13 cellular contexts compared by ENCODE assay signal in the genomic region with DNA sequence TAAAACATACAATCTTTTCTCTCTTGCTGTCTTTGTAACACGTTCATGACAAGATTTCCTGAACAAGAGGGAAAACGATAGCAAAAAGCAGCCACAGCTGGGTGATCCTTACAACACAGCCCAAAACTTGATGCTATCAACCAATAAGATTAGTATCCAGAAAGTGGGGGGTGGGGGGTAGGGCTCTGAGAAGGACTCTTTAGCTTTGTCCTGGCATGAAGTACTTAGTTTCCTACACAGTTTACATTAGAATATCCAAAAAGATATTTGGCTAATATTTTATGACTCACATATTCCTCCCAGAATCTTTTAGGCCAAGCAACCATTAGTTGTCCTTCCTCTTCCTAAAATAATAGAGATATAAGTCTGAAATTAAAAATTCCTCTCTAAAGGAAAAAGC. TPM values are rescaled to one million over a fixed set of nuclear protein-coding genes. Genes with fewer than 3 reads are reported as not detected.
DNase-seq lines count a peak whose midpoint lies in the region; ATAC-seq and TF ChIP-seq lines count a peak whose summit lies in the region.
"Had no signal": no experiment of that assay in that cellular context is flagged by ENCODE, and none has a peak within 500 bp of the region (broad histone marks: within the 10 kb centered on the region; RNA-seq: fewer than 3 reads in every experiment).

No MANE protein-coding gene starts in this region.

- TF ChIP-seq CTCF in IMR-90 (conservative IDR thresholded peaks at IDR 0.05; ENCODE audit: low read depth, low read length) (no peak), chondrocyte (IDR thresholded peaks at IDR 0.05) (no peak), stomach (IDR thresholded peaks at IDR 0.05) (no peak)

- peak overlapping the region; percentile 87; the same call in 1 of the 2 replicates for H2BK20ac ChIP-seq in IMR-90 (ENCODE audit: low read depth, low read length)

- dilution Hi-C loops in IMR-90 (cut with HindIII; ENCODE audit: low sequenced_read_pairs, unreplicated experiment) = no loop called here

- H3K4ac ChIP-seq in IMR-90 (ENCODE audit: low read depth, low read length) = peak overlapping the region; percentile 10; the same call in 1 of the 2 replicates

- H2AK5ac ChIP-seq in IMR-90 (ENCODE audit: low read depth, low read length) = peak overlapping the region; percentile 24; the same call in 1 of the 2 replicates

- no peak for TF ChIP-seq RAD21 in IMR-90 (IDR thresholded peaks at IDR 0.05; ENCODE audit: low read length)

- no peaks in the 10 kb centered on the region for H3K27me3 ChIP-seq in IMR-90 (ENCODE audit: control insufficient read depth, insufficient read depth, low read length)
- no peaks in the 10 kb centered on the region for H3K27me3 ChIP-seq in muscle layer of colon (ENCODE audit: control insufficient read depth in 1 of 2, insufficient read depth in 2 of 2, low read length in 2 of 2)
- H3K27me3 ChIP-seq in stomach = no peaks in the 10 kb centered on the region

- no peaks in the 10 kb centered on the region for H3K36me3 Mint-ChIP-seq in chondrocyte (ENCODE audit: low read depth)
- no peaks in the 10 kb centered on the region for H3K36me3 Mint-ChIP-seq in activated naive CD8-positive, alpha-beta T cell treated with anti-CD3 and anti-CD28 coated beads for 36 hours

- CTCF ChIA-PET in IMR-90 (lab: Yijun Ruan, JAX) = interaction anchor here (1.4 kb wide), 1 partner anchor 15 kb away, joined by 5 read pairs; no protein-coding TSS in a partner anchor

- no peak overlapping the region for H3K4me2 ChIP-seq in IMR-90 (ENCODE audit: low read depth, low read length)

- no peak overlapping the region for H3K56ac ChIP-seq in IMR-90 (ENCODE audit: extremely low read depth, insufficient read depth, low read length)

- TF ChIP-seq EP300 in stomach (IDR thresholded peaks at IDR 0.05) = no peak

- no peak overlapping the region for H2AFZ ChIP-seq in IMR-90 (replicated peaks; ENCODE audit: low read length, poor library complexity)

- H2BK5ac ChIP-seq in IMR-90 (ENCODE audit: low read depth, low read length, poor library complexity, severe bottlenecking) = peak overlapping the region; percentile 73

- peak overlapping the region; percentile 87; the same call in 1 of the 2 replicates for H2BK120ac ChIP-seq in IMR-90 (ENCODE audit: low read depth, low read length)

- no peaks in the 10 kb centered on the region for H4K20me1 ChIP-seq in IMR-90 (ENCODE audit: insufficient read depth, low read length)

- DNase-seq in IMR-90 (no peak), chondrocyte (ENCODE audit: low spot score) (no peak), stomach (no peak), KG1 (lab: John Stamatoyannopoulos, UW) (no peak), SIG-M5 (lab: John Stamatoyannopoulos, UW) (no peak)
- DNase-seq in activated naive CD8-positive, alpha-beta T cell treated with anti-CD3 and anti-CD28 coated beads for 36 hours = no peak
- DNase-seq: C1 segment of cervical spinal cord, NCI-H1092, NCI-H226, NCI-H526 treated with DMSO at 0.1 percent for 48 hours had no signal

- H3K27ac ChIP-seq in IMR-90 (ENCODE audit: insufficient read depth, low read length) = peak overlapping the region; percentile 85; the same call in 1 of the 2 replicates
- peak overlapping the region; percentile 39 for H3K27ac ChIP-seq in muscle layer of colon (ENCODE audit: low read depth, low read length)
- peak overlapping the region in 3 of 5 donors; percentile 17 to 44 (median 34) for H3K27ac ChIP-seq in stomach

- H3K18ac ChIP-seq in IMR-90 (ENCODE audit: low read depth, low read length) = peak overlapping the region; percentile 93; the same call in 1 of the 2 replicates

- no peaks in the 10 kb centered on the region for H3K9me3 Mint-ChIP-seq in chondrocyte (ENCODE audit: low read depth)
- no peaks in the 10 kb centered on the region for H3K9me3 Mint-ChIP-seq in activated naive CD8-positive, alpha-beta T cell treated with anti-CD3 and anti-CD28 coated beads for 36 hours

- no peak overlapping the region for H2AK9ac ChIP-seq in IMR-90 (replicated peaks; ENCODE audit: low read depth, low read length, poor library complexity)

- H3K27me3 Mint-ChIP-seq in chondrocyte (ENCODE audit: low read depth) = no peaks in the 10 kb centered on the region
- H3K27me3 Mint-ChIP-seq in activated naive CD8-positive, alpha-beta T cell treated with anti-CD3 and anti-CD28 coated beads for 36 hours = no peaks in the 10 kb centered on the region

- ATAC-seq in IMR-90 (ENCODE audit: low read depth) = peak; percentile 12; the same call in 1 of the 2 replicates
- no peak for ATAC-seq in GM21786 (IDR thresholded peaks at IDR 0.05; ENCODE audit: unreplicated experiment)

- H4K91ac ChIP-seq in IMR-90 (ENCODE audit: insufficient read depth, low read depth, low read length) = peak overlapping the region; percentile 32; the same call in 1 of the 2 replicates

- no peak overlapping the region for H3K4me3 Mint-ChIP-seq in chondrocyte (ENCODE audit: unreplicated experiment)
- H3K4me3 Mint-ChIP-seq in activated naive CD8-positive, alpha-beta T cell treated with anti-CD3 and anti-CD28 coated beads for 36 hours = no peak overlapping the region

- H3K4me3 ChIP-seq in IMR-90 (ENCODE audit: insufficient read depth, low read depth, low read length) (no peak overlapping the region), muscle layer of colon (ENCODE audit: low read depth in 1 of 2, low read length in 2 of 2) (no peak overlapping the region), stomach (no peak overlapping the region)

- peaks cover 66% of the 10 kb centered on the region for H3K4me1 Mint-ChIP-seq in chondrocyte (ENCODE audit: low read depth)
- no peaks in the 10 kb centered on the region for H3K4me1 Mint-ChIP-seq in activated naive CD8-positive, alpha-beta T cell treated with anti-CD3 and anti-CD28 coated beads for 36 hours

- peak overlapping the region in 1 of 2 experiments; percentile 81; a peak in 3 of 4 replicates for H4K8ac ChIP-seq in IMR-90 (ENCODE audit: low read depth in 2 of 2, low read length in 2 of 2)

- TF ChIP-seq POLR2A in IMR-90 (IDR thresholded peaks at IDR 0.05; ENCODE audit: low read depth, low read length) (no peak), stomach (IDR thresholded peaks at IDR 0.05) (no peak)

- peak overlapping the region; percentile 85 for H2BK15ac ChIP-seq in IMR-90 (ENCODE audit: low read depth, low read length)

- peaks cover 11% of the 10 kb centered on the region for H3K9me1 ChIP-seq in IMR-90 (ENCODE audit: insufficient read depth, low read length)

- in situ Hi-C loops in IMR-90 (cut with MboI; ENCODE audit: low sequenced_read_pairs) = no loop called here

- H3K23ac ChIP-seq in IMR-90 (ENCODE audit: low read depth, low read length) = peak overlapping the region; percentile 47; the same call in 1 of the 2 replicates

- H3K14ac ChIP-seq in IMR-90 (replicated peaks; ENCODE audit: low read depth, low read length) = peak overlapping the region; percentile 35; the same call in 1 of the 2 replicates

- peak overlapping the region; percentile 86 for H3K27ac Mint-ChIP-seq in chondrocyte (ENCODE audit: unreplicated experiment)
- H3K27ac Mint-ChIP-seq in activated naive CD8-positive, alpha-beta T cell treated with anti-CD3 and anti-CD28 coated beads for 36 hours = no peak overlapping the region

- intact Hi-C loops in IMR-90 (cut with micrococcal nuclease) (no loop called here), stomach (cut with DNase I; ENCODE audit: low total_unique reads) (no loop called here)

- H3K36me3 ChIP-seq in IMR-90 (ENCODE audit: control insufficient read depth, insufficient read depth, low read length) = no peaks in the 10 kb centered on the region
- no peaks in the 10 kb centered on the region for H3K36me3 ChIP-seq in muscle layer of colon (ENCODE audit: insufficient read depth, low read length)
- H3K36me3 ChIP-seq in stomach = no peaks in the 10 kb centered on the region

- no TSS peak for BruUV-seq in IMR-90 (replicated peaks; lab: Mats Ljungman, UMichigan)

- no peak overlapping the region for H3K9ac ChIP-seq in IMR-90 (ENCODE audit: low read depth, low read length)
- no peak overlapping the region for H3K9ac ChIP-seq in muscle layer of colon (ENCODE audit: low read length)

- H3K4me1 ChIP-seq in IMR-90 (ENCODE audit: control insufficient read depth, insufficient read depth, low read length) = peaks cover 11% of the 10 kb centered on the region
- peaks cover 27% of the 10 kb centered on the region for H3K4me1 ChIP-seq in muscle layer of colon (ENCODE audit: insufficient read depth, low read length)
- H3K4me1 ChIP-seq in stomach = peaks cover 6 to 44% (median 26%) of the 10 kb centered on the region in 4 donors

- POLR2A ChIA-PET in IMR-90 (lab: Charles Lee; ENCODE audit: unreplicated experiment) = interaction anchor here (0.6 kb wide), 1 partner anchor 26 kb away, joined by 5 read pairs; no protein-coding TSS in a partner anchor

- no CpG with 5 or more reads among the region's 2 CpGs for WGBS in IMR-90 (ENCODE audit: extremely low coverage in 2 of 2, insufficient read length in 1 of 2), 2 experiments
- 58 to 74% (median 63%) methylated on average over 2 of the region's 2 CpGs for WGBS in stomach, 5 donors

- H3K79me1 ChIP-seq in IMR-90 (ENCODE audit: low read depth in 1 of 2, low read length in 2 of 2) = peaks cover 0 to 4% of the 10 kb centered on the region in 2 experiments; a peak in 2 of 4 replicates

- H3K9me3 ChIP-seq in IMR-90 (ENCODE audit: control insufficient read depth, insufficient read depth, low read length) (no peaks in the 10 kb centered on the region), muscle layer of colon (ENCODE audit: low read length) (no peaks in the 10 kb centered on the region), stomach (no peaks in the 10 kb centered on the region)

- H4K5ac ChIP-seq in IMR-90 (ENCODE audit: low read depth, low read length) = peak overlapping the region; percentile 12; the same call in 1 of the 2 replicates

TF ChIP-seq in IMR-90, 13 proteins besides CTCF, POLR2A, EP300 and RAD21 (continues in another document):
- TF ChIP-seq, protein P1, sequence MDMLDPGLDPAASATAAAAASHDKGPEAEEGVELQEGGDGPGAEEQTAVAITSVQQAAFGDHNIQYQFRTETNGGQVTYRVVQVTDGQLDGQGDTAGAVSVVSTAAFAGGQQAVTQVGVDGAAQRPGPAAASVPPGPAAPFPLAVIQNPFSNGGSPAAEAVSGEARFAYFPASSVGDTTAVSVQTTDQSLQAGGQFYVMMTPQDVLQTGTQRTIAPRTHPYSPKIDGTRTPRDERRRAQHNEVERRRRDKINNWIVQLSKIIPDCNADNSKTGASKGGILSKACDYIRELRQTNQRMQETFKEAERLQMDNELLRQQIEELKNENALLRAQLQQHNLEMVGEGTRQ (IDR thresholded peaks at IDR 0.05; ENCODE audit: low read depth, low read length) = no peak
- TF ChIP-seq MAFK (IDR thresholded peaks at IDR 0.05; ENCODE audit: low read depth, low read length) (no peak), CHD1 (IDR thresholded peaks at IDR 0.05; ENCODE audit: low read depth, low read length) (no peak)

RNA-seq across cellular contexts. Expression of a gene that starts 23.0 kb away (rescaled TPM):
- total RNA-seq in IMR-90 (2012; rRNA removed) (271 and 280 TPM in 2 replicates), chondrocyte (23.9 to 34.5 TPM (median 32.0 TPM) in 3 replicates), stomach (10 to 100 TPM in 1 of 5 donors, 1 to 10 TPM in 1, not detected in 3; 2.2 to 27.9 TPM)
- polyA plus RNA-seq in IMR-90 (2012; rRNA removed) (199 and 250 TPM in 2 replicates), stomach (10 to 100 TPM in 1 of 3 donors, 1 to 10 TPM in 2; 2.2 to 11.3 (median 2.7) TPM)
- polyA plus RNA-seq in IMR-90 (2012; cell fraction: cytosol; rRNA removed) = 98.9 and 127 TPM in 2 replicates
- polyA plus RNA-seq in IMR-90 (2012; cell fraction: nucleus; rRNA removed; ENCODE audit: low replicate concordance) = 40.4 and 157 TPM in 2 replicates
- not detected for total RNA-seq in activated naive CD8-positive, alpha-beta T cell treated with anti-CD3 and anti-CD28 coated beads for 36 hours
- total RNA-seq: HT-29 had no signal

Comparison
In these comparisons a context has a peak if more than half of its experiments do, and no peak if none do; other contexts are left out.
1. H3K27ac ChIP-seq: peak in every context shown above with its lines; median percentile 85 in IMR-90; 39 in muscle layer of colon; 34 in stomach.